In the genomic region with DNA sequence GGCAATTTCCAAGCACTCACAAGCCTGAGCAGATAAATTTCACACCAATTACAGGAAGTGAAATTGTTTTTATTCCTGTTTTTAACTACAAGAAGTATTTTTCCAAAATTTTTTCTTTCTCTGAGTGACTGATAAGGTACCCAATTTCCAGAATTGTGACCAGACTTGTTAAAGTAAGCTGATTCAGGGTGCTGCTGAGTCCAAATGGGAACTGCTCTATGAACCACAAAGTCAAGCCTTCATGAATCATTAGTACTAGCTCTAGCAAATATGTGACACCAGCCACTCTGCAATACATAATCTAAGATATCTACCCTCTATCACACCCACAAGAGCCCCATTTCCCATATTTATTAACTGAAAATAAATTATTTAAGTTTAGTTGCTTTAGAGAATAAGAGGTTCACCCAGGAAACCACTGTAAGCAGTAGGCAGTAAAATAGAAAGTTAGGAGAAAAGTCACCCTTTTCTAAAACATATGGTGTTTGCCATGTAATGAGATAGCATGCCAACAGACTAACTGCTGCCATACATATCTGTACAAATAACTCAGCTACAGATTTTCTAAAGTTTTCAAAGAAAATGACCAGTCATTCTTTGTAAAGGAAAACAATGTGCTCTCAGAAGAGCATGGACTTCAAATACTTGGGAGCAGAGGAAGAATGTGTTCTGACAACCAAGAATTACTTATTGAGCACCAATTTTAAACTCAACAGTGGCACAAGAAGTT, we compare ENCODE assay signal across 20 cellular contexts. TPM values are rescaled to one million over a fixed set of nuclear protein-coding genes. Genes with fewer than 3 reads are reported as not detected.
DNase-seq lines count a peak whose midpoint lies in the region; ATAC-seq and TF ChIP-seq lines count a peak whose summit lies in the region.
"Had no signal": no experiment of that assay in that cellular context is flagged by ENCODE, and none has a peak within 500 bp of the region (broad histone marks: within the 10 kb centered on the region; RNA-seq: fewer than 3 reads in every experiment).

No MANE protein-coding gene starts in this region.

- H3K4me1 ChIP-seq in IMR-90 (ENCODE audit: control insufficient read depth, insufficient read depth, low read length), result peaks cover 5% of the 10 kb centered on the region; the same call in 1 of the 2 replicates
- H3K4me1 ChIP-seq: Peyer's patch had no signal

- no peak overlapping the region for H3K27ac ChIP-seq in IMR-90 (ENCODE audit: insufficient read depth, low read length)
- H3K27ac ChIP-seq: C4-2B, Peyer's patch, SK-N-MC had no signal

- no peak overlapping the region for H2AK9ac ChIP-seq in IMR-90 (replicated peaks; ENCODE audit: low read depth, low read length, poor library complexity)

- H3K9me3 ChIP-seq in IMR-90 (ENCODE audit: control insufficient read depth, insufficient read depth, low read length), result no peaks in the 10 kb centered on the region
- H3K9me3 ChIP-seq in MG63, result no peaks in the 10 kb centered on the region; the same call in 1 of the 2 replicates
- H3K9me3 ChIP-seq: Peyer's patch had no signal

- H4K91ac ChIP-seq in IMR-90 (ENCODE audit: insufficient read depth, low read depth, low read length), result no peak overlapping the region; the same call in 1 of the 2 replicates

- H3K56ac ChIP-seq in IMR-90 (ENCODE audit: extremely low read depth, insufficient read depth, low read length), result no peak overlapping the region

- H2AFZ ChIP-seq in IMR-90 (replicated peaks; ENCODE audit: low read length, poor library complexity), result no peak overlapping the region

- TF ChIP-seq RAD21 in IMR-90 (IDR thresholded peaks at IDR 0.05; ENCODE audit: low read length), result no peak

- peak overlapping the region; percentile 12; the same call in 1 of the 2 replicates for H2BK20ac ChIP-seq in IMR-90 (ENCODE audit: low read depth, low read length)

- H3K36me3 ChIP-seq in IMR-90 (ENCODE audit: control insufficient read depth, insufficient read depth, low read length) (no peaks in the 10 kb centered on the region), MG63 (no peaks in the 10 kb centered on the region)
- H3K36me3 ChIP-seq: Peyer's patch had no signal

- dilution Hi-C loops in IMR-90 (cut with HindIII; ENCODE audit: low sequenced_read_pairs, unreplicated experiment), result no loop called here

- H4K5ac ChIP-seq in IMR-90 (ENCODE audit: low read depth, low read length), result no peak overlapping the region; the same call in 1 of the 2 replicates

- in situ Hi-C loops in IMR-90 (cut with MboI; ENCODE audit: low sequenced_read_pairs), result no loop called here
- in situ Hi-C loops in astrocyte of the spinal cord (cut with HindIII; ENCODE audit: low sequenced_read_pairs), result no loop called here

- H3K14ac ChIP-seq in IMR-90 (replicated peaks; ENCODE audit: low read depth, low read length), result no peak overlapping the region

- H3K27me3 ChIP-seq in IMR-90 (ENCODE audit: control insufficient read depth, insufficient read depth, low read length) (no peaks in the 10 kb centered on the region), MG63 (no peaks in the 10 kb centered on the region)
- H3K27me3 ChIP-seq: Peyer's patch had no signal

- H3K79me1 ChIP-seq in IMR-90 (ENCODE audit: low read depth in 1 of 2, low read length in 2 of 2), result no peaks in the 10 kb centered on the region

- H3K18ac ChIP-seq in IMR-90 (ENCODE audit: low read depth, low read length), result peak overlapping the region; percentile 45; the same call in 1 of the 2 replicates

- no peak overlapping the region for H2BK5ac ChIP-seq in IMR-90 (ENCODE audit: low read depth, low read length, poor library complexity, severe bottlenecking)

- POLR2A ChIA-PET in IMR-90 (lab: Charles Lee; ENCODE audit: unreplicated experiment), result no interaction called here

- no peak for TF ChIP-seq POLR2A in IMR-90 (IDR thresholded peaks at IDR 0.05; ENCODE audit: low read depth, low read length)

- no peak overlapping the region for H3K9ac ChIP-seq in IMR-90 (ENCODE audit: low read depth, low read length)

- no peak for TF ChIP-seq CTCF in AG10803 (conservative IDR thresholded peaks at IDR 0.05; ENCODE audit: low read length)
- TF ChIP-seq CTCF in IMR-90 (conservative IDR thresholded peaks at IDR 0.05; ENCODE audit: low read depth, low read length), result no peak
- TF ChIP-seq CTCF in astrocyte of the spinal cord (IDR thresholded peaks at IDR 0.05; ENCODE audit: low read depth, low read length), result no peak

- peak; percentile 44 for DNase-seq in AG10803 (ENCODE audit: low read depth)
- no peak for DNase-seq in IMR-90
- peak; percentile 10 for DNase-seq in astrocyte of the spinal cord (ENCODE audit: low read depth, low spot score)
- DNase-seq in foreskin melanocyte, result peak; percentile 32
- no peak for DNase-seq in NK-92 (lab: John Stamatoyannopoulos, UW; ENCODE audit: unreplicated experiment)
- no peak for DNase-seq in A172 (ENCODE audit: low spot score)
- no peak for DNase-seq in MG63
- DNase-seq: COR-L47, EL, NCI-H1417, NCI-H2029, NCI-H2171, NCI-H446 treated with DMSO at 0.1 percent for 48 hours, NCI-H748 treated with DMSO at 0.1 percent for 48 hours, Peyer's patch, Right ventricle myocardium superior had no signal

- H2BK120ac ChIP-seq in IMR-90 (ENCODE audit: low read depth, low read length), result no peak overlapping the region

- peak overlapping the region in 1 of 2 experiments; percentile 2; a peak in 1 of 4 replicates for H4K8ac ChIP-seq in IMR-90 (ENCODE audit: low read depth in 2 of 2, low read length in 2 of 2)

- no peak overlapping the region for H3K4me3 ChIP-seq in AG10803 (ENCODE audit: low read length)
- no peak overlapping the region for H3K4me3 ChIP-seq in IMR-90 (ENCODE audit: insufficient read depth, low read depth, low read length)
- H3K4me3 ChIP-seq in astrocyte of the spinal cord (ENCODE audit: low read depth, low read length), result no peak overlapping the region
- H3K4me3 ChIP-seq in MG63, result no peak overlapping the region
- H3K4me3 ChIP-seq: Peyer's patch, SK-N-MC had no signal

- no peaks in the 10 kb centered on the region for H4K20me1 ChIP-seq in IMR-90 (ENCODE audit: insufficient read depth, low read length)

- CTCF ChIA-PET in IMR-90 (lab: Yijun Ruan, JAX), result interaction anchor here (0.7 to 1.8 kb wide), 3 partner anchors 12 to 275 kb away, joined by 3 to 5 read pairs (median 3); no protein-coding TSS in a partner anchor

- no peak for ATAC-seq in IMR-90 (ENCODE audit: low read depth)
- no peak for ATAC-seq in HG02973 (IDR thresholded peaks at IDR 0.05; ENCODE audit: unreplicated experiment)

- intact Hi-C loops in IMR-90 (cut with micrococcal nuclease), result no loop called here

- H3K4ac ChIP-seq in IMR-90 (ENCODE audit: low read depth, low read length), result no peak overlapping the region

- BruUV-seq in IMR-90 (replicated peaks; lab: Mats Ljungman, UMichigan), result no TSS peak

- H3K9me1 ChIP-seq in IMR-90 (ENCODE audit: insufficient read depth, low read length), result no peaks in the 10 kb centered on the region

- peak overlapping the region; percentile 5; the same call in 2 of the 3 replicates for H2BK15ac ChIP-seq in IMR-90 (ENCODE audit: low read depth, low read length)

- H3K23ac ChIP-seq in IMR-90 (ENCODE audit: low read depth, low read length), result no peak overlapping the region

- no peak overlapping the region for H2AK5ac ChIP-seq in IMR-90 (ENCODE audit: low read depth, low read length)

- H3K4me2 ChIP-seq in IMR-90 (ENCODE audit: low read depth, low read length), result no peak overlapping the region

TF ChIP-seq in IMR-90, 13 proteins besides CTCF, POLR2A, EP300 and RAD21:
- TF ChIP-seq MAZ (IDR thresholded peaks at IDR 0.05; ENCODE audit: borderline replicate concordance, low read depth, low read length) (no peak), CEBPB (IDR thresholded peaks at IDR 0.05; ENCODE audit: low read depth, low read length) (no peak), SMC3 (IDR thresholded peaks at IDR 0.05; ENCODE audit: low read depth, low read length) (no peak)
- TF ChIP-seq, protein P1, sequence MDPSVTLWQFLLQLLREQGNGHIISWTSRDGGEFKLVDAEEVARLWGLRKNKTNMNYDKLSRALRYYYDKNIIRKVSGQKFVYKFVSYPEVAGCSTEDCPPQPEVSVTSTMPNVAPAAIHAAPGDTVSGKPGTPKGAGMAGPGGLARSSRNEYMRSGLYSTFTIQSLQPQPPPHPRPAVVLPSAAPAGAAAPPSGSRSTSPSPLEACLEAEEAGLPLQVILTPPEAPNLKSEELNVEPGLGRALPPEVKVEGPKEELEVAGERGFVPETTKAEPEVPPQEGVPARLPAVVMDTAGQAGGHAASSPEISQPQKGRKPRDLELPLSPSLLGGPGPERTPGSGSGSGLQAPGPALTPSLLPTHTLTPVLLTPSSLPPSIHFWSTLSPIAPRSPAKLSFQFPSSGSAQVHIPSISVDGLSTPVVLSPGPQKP (IDR thresholded peaks at IDR 0.05; ENCODE audit: borderline replicate concordance, low read depth, low read length), result no peak
TF ChIP-seq in IMR-90: peak in this region for 0.

RNA-seq across cellular contexts. Expression of a gene that starts 43.1 kb away (rescaled TPM):
- total RNA-seq in IMR-90 (2012; rRNA removed), result 0.18 and 0.28 TPM in 2 replicates
- polyA plus RNA-seq in IMR-90 (2012; rRNA removed), result 0.04 and 0.12 TPM in 2 replicates
- 0.02 TPM in 1 of 2 replicates, not detected in the other for polyA plus RNA-seq in IMR-90 (2012; cell fraction: cytosol; rRNA removed)
- 0.31 TPM in 1 of 2 replicates, not detected in the other for polyA plus RNA-seq in IMR-90 (2012; cell fraction: nucleus; rRNA removed; ENCODE audit: low replicate concordance)
- 0.12 and 0.24 TPM in 2 replicates for total RNA-seq in A172 (2014; rRNA removed; shearing (Covaris generic))
- not detected in 2 replicates for total RNA-seq in MG63 (2014; rRNA removed; shearing (Covaris generic); ENCODE audit: low replicate concordance)
- total RNA-seq: H1, Peyer's patch, Right ventricle myocardium superior had no signal
- polyA plus RNA-seq: H1 had no signal

Comparison
In these comparisons a context has a peak if more than half of its experiments do, and no peak if none do; other contexts are left out.
1. DNase-seq: peak in AG10803 (single experiment), astrocyte of the spinal cord (single experiment) and foreskin melanocyte (single experiment); none in IMR-90 (single experiment), NK-92 (single experiment), A172 (single experiment) and MG63 (single experiment).